In the genomic region with DNA sequence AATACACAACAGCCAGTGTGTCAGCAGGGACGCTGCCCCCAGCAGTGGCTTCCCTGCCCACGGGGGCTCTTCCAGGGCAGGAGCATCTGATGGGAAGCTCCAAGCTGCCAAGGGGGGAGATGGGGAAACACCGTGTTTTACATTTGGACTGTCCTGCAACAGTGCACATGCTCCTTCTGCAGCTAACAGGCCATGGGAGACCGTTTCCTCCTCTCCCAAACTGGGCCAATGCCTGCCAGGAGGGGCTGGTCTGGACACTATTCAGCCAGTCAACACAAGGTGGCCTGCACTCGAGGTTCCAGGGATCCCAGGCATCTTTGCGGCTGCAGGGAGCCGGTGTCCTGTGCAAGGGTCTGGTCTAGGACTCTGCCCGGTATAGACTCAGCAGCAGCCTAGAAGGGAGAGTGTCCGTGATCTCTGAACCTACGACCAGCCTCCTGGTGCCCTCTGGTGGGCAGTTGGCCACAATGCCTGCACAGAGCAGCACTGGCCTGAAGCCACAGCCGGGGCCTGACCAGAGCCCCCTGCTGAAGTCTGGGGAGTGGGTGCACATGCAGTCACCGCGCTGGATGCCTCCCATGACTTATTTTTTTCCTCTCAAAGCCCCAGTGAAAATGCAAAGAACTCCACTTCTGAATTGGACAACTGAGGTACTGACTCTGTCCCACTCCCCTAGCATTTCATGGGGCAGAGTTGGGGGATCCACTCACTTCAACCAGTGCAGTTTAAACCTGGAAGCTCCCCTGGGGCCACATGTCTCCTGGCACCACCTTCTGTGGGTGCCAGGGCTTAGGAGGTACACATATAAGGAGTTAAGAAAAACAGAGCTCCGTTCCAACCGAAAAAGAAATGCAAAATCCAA, we compare ENCODE assay signal across 8 cellular contexts. TPM values are rescaled to one million over a fixed set of nuclear protein-coding genes. Genes with fewer than 3 reads are reported as not detected.
DNase-seq lines count a peak whose midpoint lies in the region; ATAC-seq and TF ChIP-seq lines count a peak whose summit lies in the region.

No MANE protein-coding gene starts in this region.

- peak; percentile 92 for ATAC-seq in left lung

- H3K4me1 ChIP-seq in left lung = no peaks in the 10 kb centered on the region

- intact Hi-C loops in left lung (cut with DNase I) = no loop called here

- peak; percentile 37 to 46 for DNase-seq in SHP77 (lab: John Stamatoyannopoulos, UW)
- no peak for DNase-seq in SHP77 treated with DMSO at 0.1 percent for 48 hours (lab: John Stamatoyannopoulos, UW)
- peak; percentile 50 for DNase-seq in MG63
- DNase-seq in WERI-Rb-1 = peak; percentile 85
- no peak for DNase-seq in coronary artery (ENCODE audit: low spot score)
- peak; percentile 43 to 88 for DNase-seq in left lung
- peak; percentile 7 to 27 (median 22) for DNase-seq in stimulated activated CD4-positive, alpha-beta T cell treated with anti-CD3 and anti-CD28 coated beads, TNF-alpha, amount 100 ng/mL, for 48 hours (ENCODE audit: low read depth in 3 of 3)
- no peak for DNase-seq in NCI-H1048 (lab: John Stamatoyannopoulos, UW)

- H3K36me3 ChIP-seq in MG63 (peaks cover 33% of the 10 kb centered on the region), WERI-Rb-1 (peaks cover 44% of the 10 kb centered on the region), left lung (peaks cover 0 to 46% of the 10 kb centered on the region in 2 donors)

- H3K27me3 ChIP-seq in MG63 = no peaks in the 10 kb centered on the region
- H3K27me3 ChIP-seq in WERI-Rb-1 (ENCODE audit: insufficient read depth, low read depth, severe bottlenecking) = no peaks in the 10 kb centered on the region
- H3K27me3 ChIP-seq in left lung = no peaks in the 10 kb centered on the region

- H3K27ac ChIP-seq in WERI-Rb-1 (no peak overlapping the region), coronary artery (no peak overlapping the region), left lung (no peak overlapping the region)

- no peaks in the 10 kb centered on the region for H3K9me3 ChIP-seq in MG63
- H3K9me3 ChIP-seq in WERI-Rb-1 (ENCODE audit: severe bottlenecking) = no peaks in the 10 kb centered on the region
- no peaks in the 10 kb centered on the region for H3K9me3 ChIP-seq in left lung

- H3K4me3 ChIP-seq in MG63 (no peak overlapping the region), WERI-Rb-1 (ENCODE audit: low read depth, low read length) (no peak overlapping the region), coronary artery (no peak overlapping the region), left lung (no peak overlapping the region)

- peak; percentile 97 for TF ChIP-seq CTCF in WERI-Rb-1 (IDR thresholded peaks at IDR 0.05; ENCODE audit: low read depth, low read length)
- peak; percentile 27 for TF ChIP-seq CTCF in coronary artery (IDR thresholded peaks at IDR 0.05)
- TF ChIP-seq CTCF in left lung (IDR thresholded peaks at IDR 0.05) = peak; percentile 75 to 76

RNA-seq across cellular contexts. Expression of a gene that starts 33.3 kb away (rescaled TPM):
- total RNA-seq in MG63 (2014; rRNA removed; shearing (Covaris generic); ENCODE audit: low replicate concordance) = 99.2 and 108 TPM in 2 replicates
- total RNA-seq in left lung = 10 to 100 TPM; 56.8 to 60.7 TPM

RNA-seq across cellular contexts. Expression of a gene that starts 34.1 kb away (rescaled TPM):
- not detected in 2 replicates for total RNA-seq in MG63 (2014; rRNA removed; shearing (Covaris generic); ENCODE audit: low replicate concordance)
- total RNA-seq in left lung = not detected

Comparison
In these comparisons a context has a peak if more than half of its experiments do, and no peak if none do; other contexts are left out.
1. DNase-seq: peak in SHP77 (2 of 2), MG63 (single experiment), WERI-Rb-1 (single experiment), left lung (2 of 2) and stimulated activated CD4-positive, alpha-beta T cell treated with anti-CD3 and anti-CD28 coated beads, TNF-alpha, amount 100 ng/mL, for 48 hours (3 of 3); none in SHP77 treated with DMSO at 0.1 percent for 48 hours (single experiment), coronary artery (single experiment) and NCI-H1048 (single experiment).
2. CTCF ChIP-seq: peak in every context shown above with its lines; median percentile 97 in WERI-Rb-1; 76 in left lung; 27 in coronary artery.